In the genomic region with DNA sequence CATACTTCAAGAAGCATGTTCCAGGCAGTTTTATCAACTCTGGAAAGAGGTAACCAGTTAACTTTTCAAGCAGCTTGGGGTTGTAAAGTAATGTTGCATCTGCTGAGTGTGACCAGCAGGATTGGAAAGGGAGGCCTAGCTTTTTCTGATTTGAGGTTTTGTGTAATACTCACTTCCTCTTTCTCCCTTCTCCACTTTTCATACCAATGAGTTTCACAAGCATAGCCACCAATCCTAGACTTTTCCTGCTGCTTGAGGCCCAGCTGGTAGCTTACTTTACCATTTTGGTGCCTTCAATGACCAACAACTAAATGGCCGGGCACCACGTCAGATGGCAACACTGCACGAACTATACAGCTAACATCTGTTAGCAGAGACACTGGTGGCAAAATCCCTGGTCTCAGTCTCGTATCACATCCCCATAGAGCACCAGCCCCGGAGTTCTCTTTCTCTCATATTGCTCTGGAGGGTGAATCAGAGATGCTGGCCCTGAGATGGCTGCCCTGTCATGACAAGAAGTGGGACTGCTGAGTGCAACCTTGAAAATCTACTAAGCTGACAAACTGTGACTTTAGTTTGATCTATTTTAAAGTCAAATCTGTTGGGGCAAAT, we compare ENCODE assay signal across 12 cellular contexts. TPM values are rescaled to one million over a fixed set of nuclear protein-coding genes. Genes with fewer than 3 reads are reported as not detected.
DNase-seq lines count a peak whose midpoint lies in the region; ATAC-seq lines count a peak whose summit lies in the region.
"Had no signal": no experiment of that assay in that cellular context is flagged by ENCODE, and none has a peak within 500 bp of the region (broad histone marks: within the 10 kb centered on the region; RNA-seq: fewer than 3 reads in every experiment).

No MANE protein-coding gene starts in this region.

- no peaks in the 10 kb centered on the region for H3K27me3 ChIP-seq in CD4-positive, alpha-beta memory T cell (ENCODE audit: insufficient read depth, low read length)
- H3K27me3 ChIP-seq: body of pancreas had no signal

- DNase-seq in CD4-positive, alpha-beta memory T cell: no peak
- peak; percentile 93 for DNase-seq in SKM-1 (lab: John Stamatoyannopoulos, UW; ENCODE audit: unreplicated experiment)
- no peak for DNase-seq in activated CD4-positive, alpha-beta T cell treated with anti-CD3 and anti-CD28 coated beads for 4 hours
- no peak for DNase-seq in UCSD-AML1 (lab: John Stamatoyannopoulos, UW; ENCODE audit: unreplicated experiment)
- DNase-seq in middle frontal gyrus (ENCODE audit: extremely low spot score, low spot score): no peak
- no peak for DNase-seq in stimulated activated CD4-positive, alpha-beta T cell treated with anti-CD3 and anti-CD28 coated beads, Interleukin-15, amount 100 ng/mL, for 24 hours
- DNase-seq: body of pancreas; stimulated activated CD4-positive, alpha-beta T cell treated with anti-CD3 and anti-CD28 coated beads, Interleukin-12 subunit alpha, Interleukin-12 subunit beta, amount 100 ng/mL, for 4 hours had no signal

- POLR2A ChIA-PET in CD4-positive, alpha-beta memory T cell (lab: Charles Lee; ENCODE audit: partially characterized antibody): no interaction called here

- H3K9me3 ChIP-seq in CD4-positive, alpha-beta memory T cell (ENCODE audit: control insufficient read depth in 1 of 2, low read length in 2 of 2): no peaks in the 10 kb centered on the region
- H3K9me3 ChIP-seq: body of pancreas had no signal

- intact Hi-C loops in CD4-positive, alpha-beta memory T cell (cut with micrococcal nuclease): no loop called here

- H3K36me3 ChIP-seq in CD4-positive, alpha-beta memory T cell (ENCODE audit: insufficient read depth, low read length): peaks cover 6% of the 10 kb centered on the region

- peaks cover 15 to 24% of the 10 kb centered on the region in 2 donors for H3K36me3 Mint-ChIP-seq in CD4-positive, alpha-beta memory T cell

- H3K27ac ChIP-seq in CD4-positive, alpha-beta memory T cell (ENCODE audit: low read depth, low read length): no peak overlapping the region
- H3K27ac ChIP-seq: body of pancreas, C4-2B, KMS-11 had no signal

- no peaks in the 10 kb centered on the region for H3K4me1 ChIP-seq in CD4-positive, alpha-beta memory T cell (ENCODE audit: insufficient read depth, low read length)
- H3K4me1 ChIP-seq: body of pancreas had no signal

- CTCF ChIA-PET in CD4-positive, alpha-beta memory T cell (lab: Charles Lee; ENCODE audit: partially characterized antibody): no interaction called here

- peaks cover 0 to 5% (median 3%) of the 10 kb centered on the region in 4 donors for H3K4me1 Mint-ChIP-seq in CD4-positive, alpha-beta memory T cell

- peaks cover 0 to 2% (median 0%) of the 10 kb centered on the region in 8 donors for H3K9me3 Mint-ChIP-seq in CD4-positive, alpha-beta memory T cell

- no peaks in the 10 kb centered on the region for H3K27me3 Mint-ChIP-seq in CD4-positive, alpha-beta memory T cell

- peak overlapping the region in 5 of 7 donors; percentile 11 to 77 (median 65) for H3K27ac Mint-ChIP-seq in CD4-positive, alpha-beta memory T cell

- no peak overlapping the region for H3K4me3 Mint-ChIP-seq in CD4-positive, alpha-beta memory T cell

- ATAC-seq in GM19455 (IDR thresholded peaks at IDR 0.05; ENCODE audit: unreplicated experiment): peak; percentile 88
- ATAC-seq in HG03097 (IDR thresholded peaks at IDR 0.05; ENCODE audit: low FRiP score, unreplicated experiment): peak; percentile 90
- ATAC-seq: body of pancreas had no signal

- no peak overlapping the region for H3K4me3 ChIP-seq in CD4-positive, alpha-beta memory T cell (ENCODE audit: low read length in 2 of 2)
- H3K4me3 ChIP-seq: body of pancreas had no signal

RNA-seq across cellular contexts. Expression of a gene that starts 14.8 kb away (rescaled TPM):
- total RNA-seq in CD4-positive, alpha-beta memory T cell: under 1 TPM in 1 of 2 experiments, not detected in 1; 0.12 TPM
- polyA plus RNA-seq in CD4-positive, alpha-beta memory T cell: not detected
